Comparison of ENCODE assay signal across 2 cellular contexts in genomic region chr20:58675641-58676040, GRCh38.
A peak's percentile ranks its signal among the peaks of the same experiment; 100 is the strongest.
TF ChIP-seq lines count a peak whose summit lies in the region.

No MANE protein-coding gene starts in this region.

TF ChIP-seq in HepG2, 621 proteins besides CTCF, POLR2A, EP300 and RAD21:
- TF ChIP-seq AGO2 (optimal IDR thresholded peaks at IDR 0.05; ENCODE audit: low read depth, low read length) = peak; percentile 16
- no peak for TF ChIP-seq ZKSCAN1 (IDR thresholded peaks at IDR 0.05; ENCODE audit: low read length)

TF ChIP-seq in H1, 55 proteins besides CTCF, POLR2A, EP300 and RAD21:
- TF ChIP-seq CTBP2 (IDR thresholded peaks at IDR 0.05; ENCODE audit: borderline replicate concordance, insufficient read depth, insufficient read length, low read length) (no peak), ATF2 (IDR thresholded peaks at IDR 0.05; ENCODE audit: low read length) (no peak), MAFK (IDR thresholded peaks at IDR 0.05; ENCODE audit: low read depth, low read length) (no peak), FOSL1 (IDR thresholded peaks at IDR 0.05; ENCODE audit: insufficient read depth, low read depth, low read length) (no peak), TEAD4 (IDR thresholded peaks at IDR 0.05; ENCODE audit: low read depth, low read length) (no peak), GTF2F1 (IDR thresholded peaks at IDR 0.05; ENCODE audit: borderline replicate concordance, low read depth, low read length) (no peak), BRCA1 (IDR thresholded peaks at IDR 0.05; ENCODE audit: low read depth, low read length) (no peak), YY1 (IDR thresholded peaks at IDR 0.05; ENCODE audit: low read depth, low read length) (no peak), CHD7 (IDR thresholded peaks at IDR 0.05; ENCODE audit: insufficient replicate concordance, low read length) (no peak), HDAC2 (IDR thresholded peaks at IDR 0.05; ENCODE audit: borderline replicate concordance in 1 of 2, low read depth in 2 of 2, low read length in 2 of 2) (no peak), TAF1 (IDR thresholded peaks at IDR 0.05; ENCODE audit: low read depth, low read length) (no peak), POLR2AphosphoS5 (IDR thresholded peaks at IDR 0.05; ENCODE audit: low read depth, low read length) (no peak), MAX (IDR thresholded peaks at IDR 0.05) (no peak), SIN3A (conservative IDR thresholded peaks at IDR 0.05 in 1 of 2, IDR thresholded peaks at IDR 0.05 in 1 of 2; ENCODE audit: low read depth in 1 of 2, low read length in 2 of 2) (no peak), SP1 (IDR thresholded peaks at IDR 0.05; ENCODE audit: low read depth, low read length) (no peak), GABPA (IDR thresholded peaks at IDR 0.05; ENCODE audit: borderline replicate concordance, insufficient read depth, low read length) (no peak), SRF (IDR thresholded peaks at IDR 0.05; ENCODE audit: low read depth, low read length) (no peak), TBP (IDR thresholded peaks at IDR 0.05; ENCODE audit: low read depth, low read length) (no peak)
